In genomic region chr19:30381366-30381765, GRCh38 we compare ENCODE assay signal across 18 cellular contexts. TPM values are rescaled to one million over a fixed set of nuclear protein-coding genes. Genes with fewer than 3 reads are reported as not detected.
DNase-seq lines count a peak whose midpoint lies in the region; ATAC-seq and FAIRE-seq lines count a peak whose summit lies in the region.
"Had no signal": no experiment of that assay in that cellular context is flagged by ENCODE, and none has a peak within 500 bp of the region (broad histone marks: within the 10 kb centered on the region; RNA-seq: fewer than 3 reads in every experiment).

No MANE protein-coding gene starts in this region.

- ATAC-seq in HG02973 (IDR thresholded peaks at IDR 0.05; ENCODE audit: unreplicated experiment) = no peak
- ATAC-seq: CD8-positive, alpha-beta T cell had no signal

- DNase-seq in activated effector memory CD4-positive, alpha-beta T cell treated with anti-CD3 and anti-CD28 coated beads, Interleukin-2, amount 50 U/mL, for 16 hours = peak; percentile 37
- no peak for DNase-seq in activated effector memory CD4-positive, alpha-beta T cell treated with Interleukin-2 at 50 U/mL for 16 hours
- DNase-seq in islet precursor cell = peak; percentile 25
- DNase-seq in posterior vena cava (ENCODE audit: low spot score) = peak; percentile 37
- no peak for DNase-seq in stimulated activated CD4-positive, alpha-beta T cell treated with anti-CD3 and anti-CD28 coated beads, Interleukin-4, amount 100 ng/mL, for 24 hours
- no peak for DNase-seq in GM19239 (ENCODE audit: insufficient read length, low spot score)
- DNase-seq: Caco-2; CD4-positive, CD25-positive, alpha-beta regulatory T cell; CD8-positive, alpha-beta T cell; DMS153; DND-41; GOT3; HCEC 1CT had no signal

- intact Hi-C loops in posterior vena cava (cut with DNase I) = no loop called here

- no peak for FAIRE-seq in GM19239 (lab: Jason Lieb, UNC)
- FAIRE-seq: A204.1, G401.6, GM12892 had no signal

RNA-seq across cellular contexts. Expression of gene ZNF536, which starts 9.2 kb away (rescaled TPM):
- total RNA-seq in posterior vena cava = 1 to 10 TPM; 2.8 to 3.6 TPM
- total RNA-seq: B cell; Caco-2; CD8-positive, alpha-beta T cell had no signal

Comparison
In these comparisons a context has a peak if more than half of its experiments do, and no peak if none do; other contexts are left out.
1. DNase-seq: peak in activated effector memory CD4-positive, alpha-beta T cell treated with anti-CD3 and anti-CD28 coated beads, Interleukin-2, amount 50 U/mL, for 16 hours (single experiment), islet precursor cell (single experiment) and posterior vena cava (single experiment); none in activated effector memory CD4-positive, alpha-beta T cell treated with Interleukin-2 at 50 U/mL for 16 hours (single experiment), stimulated activated CD4-positive, alpha-beta T cell treated with anti-CD3 and anti-CD28 coated beads, Interleukin-4, amount 100 ng/mL, for 24 hours (single experiment) and GM19239 (single experiment).